In genomic region chr11:130514316-130514715, GRCh38 we compare ENCODE assay signal across 20 cellular contexts.
DNase-seq lines count a peak whose midpoint lies in the region; ATAC-seq and TF ChIP-seq lines count a peak whose summit lies in the region.
"Had no signal": no experiment of that assay in that cellular context is flagged by ENCODE, and none has a peak within 500 bp of the region (broad histone marks: within the 10 kb centered on the region; RNA-seq: fewer than 3 reads in every experiment).

No MANE protein-coding gene starts in this region.

- intact Hi-C loops in IMR-90 (cut with micrococcal nuclease), result no loop called here
- intact Hi-C loops in esophagus squamous epithelium (cut with DNase I), result no loop called here

- H3K4me2 ChIP-seq in IMR-90 (ENCODE audit: low read depth, low read length), result no peak overlapping the region
- no peak overlapping the region for H3K4me2 ChIP-seq in neuronal stem cell (ENCODE audit: insufficient read depth, low read length, poor library complexity, severe bottlenecking)

- H4K8ac ChIP-seq in IMR-90 (ENCODE audit: low read depth in 2 of 2, low read length in 2 of 2), result no peak overlapping the region
- no peak overlapping the region for H4K8ac ChIP-seq in neuronal stem cell (ENCODE audit: low read depth, low read length)

- H2AFZ ChIP-seq in IMR-90 (replicated peaks; ENCODE audit: low read length, poor library complexity) (no peak overlapping the region), neuronal stem cell (ENCODE audit: low read length) (no peak overlapping the region)

- H2BK120ac ChIP-seq in IMR-90 (ENCODE audit: low read depth, low read length) (no peak overlapping the region), neuronal stem cell (ENCODE audit: low read depth, low read length) (no peak overlapping the region)

- POLR2A ChIA-PET in IMR-90 (lab: Charles Lee; ENCODE audit: unreplicated experiment), result no interaction called here

- H3K79me1 ChIP-seq in IMR-90 (ENCODE audit: low read depth in 1 of 2, low read length in 2 of 2) (no peaks in the 10 kb centered on the region), neuronal stem cell (ENCODE audit: low read depth, low read length) (no peaks in the 10 kb centered on the region)

- DNase-seq in AG20443 (ENCODE audit: low spot score) (peak; percentile 47), IMR-90 (peak; percentile 77), astrocyte of the cerebellum (ENCODE audit: low read depth) (peak; percentile 73), fibroblast of villous mesenchyme (ENCODE audit: low read depth) (peak; percentile 37), esophagus squamous epithelium (lab: John Stamatoyannopoulos, UW) (no peak), neuronal stem cell (ENCODE audit: low spot score) (no peak)
- DNase-seq in activated CD4-positive, alpha-beta T cell treated with anti-CD3 and anti-CD28 coated beads, Interleukin-2, amount 50 U/mL, for 1 hour, result no peak
- DNase-seq: activated CD4-positive, alpha-beta T cell treated with anti-CD3 and anti-CD28 coated beads for 1 hour; activated T-cell treated with anti-CD3 and anti-CD28 coated beads, Interleukin-2, amount 50 U/mL, for 72 hours; body of pancreas; H7; kidney glomerular epithelial cell; mesenchymal stem cell; naive thymus-derived CD4-positive, alpha-beta T cell; NCI-H1930; stimulated activated CD4-positive, alpha-beta T cell treated with anti-CD3 and anti-CD28 coated beads, Interleukin-15, amount 100 ng/mL, for 24 hours had no signal

- no peak overlapping the region for H2AK9ac ChIP-seq in IMR-90 (replicated peaks; ENCODE audit: low read depth, low read length, poor library complexity)

- no peak overlapping the region for H3K4ac ChIP-seq in IMR-90 (ENCODE audit: low read depth, low read length)
- H3K4ac ChIP-seq in neuronal stem cell (ENCODE audit: low read length), result no peak overlapping the region

- BruUV-seq in IMR-90 (replicated peaks; lab: Mats Ljungman, UMichigan), result no TSS peak

- H3K4me3 ChIP-seq in IMR-90 (ENCODE audit: insufficient read depth, low read depth, low read length), result no peak overlapping the region
- no peak overlapping the region for H3K4me3 ChIP-seq in astrocyte of the cerebellum (ENCODE audit: low read depth, low read length)
- no peak overlapping the region for H3K4me3 ChIP-seq in fibroblast of villous mesenchyme (ENCODE audit: low read depth, low read length)
- H3K4me3 ChIP-seq in esophagus squamous epithelium, result no peak overlapping the region
- no peak overlapping the region for H3K4me3 ChIP-seq in neuronal stem cell (ENCODE audit: low read length in 2 of 2)
- H3K4me3 ChIP-seq: body of pancreas, coronary artery, right atrium auricular region, suprapubic skin had no signal

- TF ChIP-seq POLR2A in IMR-90 (IDR thresholded peaks at IDR 0.05; ENCODE audit: low read depth, low read length) (no peak), esophagus squamous epithelium (IDR thresholded peaks at IDR 0.05) (no peak)

- H4K91ac ChIP-seq in IMR-90 (ENCODE audit: insufficient read depth, low read depth, low read length) (no peak overlapping the region), neuronal stem cell (ENCODE audit: low read depth, low read length, poor library complexity) (no peak overlapping the region)

- H3K36me3 ChIP-seq in IMR-90 (ENCODE audit: control insufficient read depth, insufficient read depth, low read length) (no peaks in the 10 kb centered on the region), esophagus squamous epithelium (no peaks in the 10 kb centered on the region), neuronal stem cell (replicated peaks in 1 of 2; ENCODE audit: control insufficient read depth in 2 of 2, insufficient read depth in 2 of 2, low read length in 2 of 2) (no peaks in the 10 kb centered on the region)
- H3K36me3 ChIP-seq: right atrium auricular region, suprapubic skin had no signal

- 0 out of 2 replicates have a peak overlapping the region, but pooled peaks have one; percentile 4 for H3K14ac ChIP-seq in IMR-90 (replicated peaks; ENCODE audit: low read depth, low read length)
- no peak overlapping the region for H3K14ac ChIP-seq in neuronal stem cell (ENCODE audit: low read length)

- no peak overlapping the region for H2BK12ac ChIP-seq in neuronal stem cell (ENCODE audit: low read length)

- H3K27me3 ChIP-seq in IMR-90 (ENCODE audit: control insufficient read depth, insufficient read depth, low read length) (no peaks in the 10 kb centered on the region), esophagus squamous epithelium (no peaks in the 10 kb centered on the region), neuronal stem cell (ENCODE audit: control insufficient read depth in 3 of 3, insufficient read depth in 3 of 3, low read depth in 1 of 3, low read length in 3 of 3) (peaks cover 0 to 12% (median 0%) of the 10 kb centered on the region in 3 experiments)
- H3K27me3 ChIP-seq: body of pancreas, right atrium auricular region, suprapubic skin had no signal

- TF ChIP-seq CTCF in IMR-90 (conservative IDR thresholded peaks at IDR 0.05; ENCODE audit: low read depth, low read length) (no peak), astrocyte of the cerebellum (IDR thresholded peaks at IDR 0.05; ENCODE audit: low read depth, low read length, missing control alignments) (no peak), fibroblast of villous mesenchyme (IDR thresholded peaks at IDR 0.05; ENCODE audit: insufficient read depth, low read depth, low read length) (no peak), esophagus squamous epithelium (IDR thresholded peaks at IDR 0.05) (no peak)

- H4K5ac ChIP-seq in IMR-90 (ENCODE audit: low read depth, low read length), result no peak overlapping the region

- in situ Hi-C loops in IMR-90 (cut with MboI; ENCODE audit: low sequenced_read_pairs) (no loop called here), astrocyte of the cerebellum (cut with HindIII; ENCODE audit: low sequenced_read_pairs) (no loop called here)

- TF ChIP-seq RAD21 in IMR-90 (IDR thresholded peaks at IDR 0.05; ENCODE audit: low read length), result no peak

- H3K56ac ChIP-seq in IMR-90 (ENCODE audit: extremely low read depth, insufficient read depth, low read length), result no peak overlapping the region

- CTCF ChIA-PET in IMR-90 (lab: Yijun Ruan, JAX), result interaction anchor here (0.6 to 0.8 kb wide), 3 partner anchors 10 to 965 kb away, joined by 3 to 5 read pairs (median 3); no protein-coding TSS in a partner anchor

- H2BK15ac ChIP-seq in IMR-90 (ENCODE audit: low read depth, low read length), result no peak overlapping the region
- no peak overlapping the region for H2BK15ac ChIP-seq in neuronal stem cell (ENCODE audit: low read length)

- H3K9me1 ChIP-seq in IMR-90 (ENCODE audit: insufficient read depth, low read length), result peaks cover 11% of the 10 kb centered on the region; the same call in 1 of the 2 replicates

- H3K9ac ChIP-seq in IMR-90 (ENCODE audit: low read depth, low read length) (no peak overlapping the region), neuronal stem cell (ENCODE audit: low read depth, low read length, poor library complexity) (no peak overlapping the region)

- dilution Hi-C loops in IMR-90 (cut with HindIII; ENCODE audit: low sequenced_read_pairs, unreplicated experiment), result no loop called here

- H3K9me3 ChIP-seq in IMR-90 (ENCODE audit: control insufficient read depth, insufficient read depth, low read length) (no peaks in the 10 kb centered on the region), esophagus squamous epithelium (no peaks in the 10 kb centered on the region), neuronal stem cell (replicated peaks in 1 of 2; ENCODE audit: control insufficient read depth in 2 of 2, insufficient read depth in 1 of 2, low read depth in 1 of 2, low read length in 2 of 2) (no peaks in the 10 kb centered on the region)
- H3K9me3 ChIP-seq: body of pancreas, right atrium auricular region, suprapubic skin had no signal

- H2BK20ac ChIP-seq in IMR-90 (ENCODE audit: low read depth, low read length), result no peak overlapping the region

- no peak overlapping the region for H3K27ac ChIP-seq in IMR-90 (ENCODE audit: insufficient read depth, low read length)
- no peak overlapping the region for H3K27ac ChIP-seq in esophagus squamous epithelium
- H3K27ac ChIP-seq in neuronal stem cell (replicated peaks; ENCODE audit: low read length), result no peak overlapping the region
- H3K27ac ChIP-seq: body of pancreas, coronary artery, suprapubic skin had no signal

- peaks cover 31% of the 10 kb centered on the region for H3K4me1 ChIP-seq in IMR-90 (ENCODE audit: control insufficient read depth, insufficient read depth, low read length)
- peaks cover 0 to 11% (median 0%) of the 10 kb centered on the region in 3 donors for H3K4me1 ChIP-seq in esophagus squamous epithelium
- H3K4me1 ChIP-seq in neuronal stem cell (ENCODE audit: control insufficient read depth in 2 of 2, insufficient read depth in 1 of 2, low read depth in 1 of 2, low read length in 2 of 2), result peaks cover 0 to 4% of the 10 kb centered on the region in 2 donors
- H3K4me1 ChIP-seq: suprapubic skin had no signal

- no peak overlapping the region for H3K23ac ChIP-seq in IMR-90 (ENCODE audit: low read depth, low read length)
- no peak overlapping the region for H3K23ac ChIP-seq in neuronal stem cell (ENCODE audit: low read depth, low read length, poor library complexity)

- H3K18ac ChIP-seq in IMR-90 (ENCODE audit: low read depth, low read length), result peak overlapping the region; percentile 36; the same call in 1 of the 2 replicates
- H3K18ac ChIP-seq in neuronal stem cell (ENCODE audit: low read length), result no peak overlapping the region

- no peaks in the 10 kb centered on the region for H4K20me1 ChIP-seq in IMR-90 (ENCODE audit: insufficient read depth, low read length)

- H2AK5ac ChIP-seq in IMR-90 (ENCODE audit: low read depth, low read length), result no peak overlapping the region
- H2AK5ac ChIP-seq in neuronal stem cell (ENCODE audit: low read depth, low read length), result no peak overlapping the region

- H2BK5ac ChIP-seq in IMR-90 (ENCODE audit: low read depth, low read length, poor library complexity, severe bottlenecking), result no peak overlapping the region
- no peak overlapping the region for H2BK5ac ChIP-seq in neuronal stem cell (ENCODE audit: low read length)

- ATAC-seq in IMR-90 (ENCODE audit: low read depth) (peak; percentile 8), GM21423 (IDR thresholded peaks at IDR 0.05; ENCODE audit: unreplicated experiment) (no peak)
- ATAC-seq: activated T-cell treated with anti-CD3 and anti-CD28 coated beads, Interleukin-2, amount 50 U/mL, for 72 hours; body of pancreas; naive thymus-derived CD4-positive, alpha-beta T cell had no signal

TF ChIP-seq in IMR-90, 13 proteins besides CTCF, POLR2A, EP300 and RAD21 (continues in another document):
- TF ChIP-seq CEBPB (IDR thresholded peaks at IDR 0.05; ENCODE audit: low read depth, low read length) (no peak; the same call in 1 of the 2 replicates), FOS (IDR thresholded peaks at IDR 0.05; ENCODE audit: low read depth, low read length) (no peak), BHLHE40 (IDR thresholded peaks at IDR 0.05; ENCODE audit: low read depth, low read length) (no peak), NFE2L2 (IDR thresholded peaks at IDR 0.05; ENCODE audit: low read depth, low read length) (no peak)

Comparison
In these comparisons a context has a peak if more than half of its experiments do, and no peak if none do; other contexts are left out.
1. DNase-seq: peak in AG20443 (single experiment), IMR-90 (single experiment), astrocyte of the cerebellum (single experiment) and fibroblast of villous mesenchyme (single experiment); none in esophagus squamous epithelium (single experiment), activated CD4-positive, alpha-beta T cell treated with anti-CD3 and anti-CD28 coated beads, Interleukin-2, amount 50 U/mL, for 1 hour (single experiment) and neuronal stem cell (single experiment).